10 cellular contexts compared by ENCODE assay signal in the genomic region with DNA sequence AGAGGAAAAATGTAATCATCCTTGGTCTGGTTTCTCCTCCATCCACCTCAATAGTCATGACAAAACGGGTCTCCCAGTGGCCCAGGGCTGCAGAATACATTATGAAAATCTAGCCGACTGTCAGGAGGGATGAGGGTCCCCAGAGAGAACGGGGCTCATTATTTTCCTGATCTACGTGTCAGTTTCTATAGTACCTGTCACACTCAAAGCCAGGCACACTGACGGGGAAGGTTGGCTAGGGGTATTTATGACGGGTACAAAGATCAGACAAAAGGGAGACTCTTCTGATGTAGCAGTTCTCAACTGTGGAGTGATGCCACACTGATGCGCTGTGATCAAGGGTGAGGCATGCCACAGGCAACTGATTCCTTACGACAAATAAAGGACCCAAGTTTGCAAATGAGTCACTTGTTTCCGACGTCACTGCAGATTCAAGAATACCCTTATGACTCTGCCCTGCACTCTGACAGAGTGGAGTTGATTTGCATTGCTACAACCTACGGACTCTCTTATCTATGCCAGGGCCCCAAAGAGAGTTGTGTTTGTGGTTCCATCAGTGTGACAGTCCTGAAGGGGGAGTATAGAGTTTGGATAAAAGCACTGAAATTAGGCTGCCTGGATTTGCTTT.
DNase-seq lines count a peak whose midpoint lies in the region; ATAC-seq, FAIRE-seq and TF ChIP-seq lines count a peak whose summit lies in the region.
"Had no signal": no experiment of that assay in that cellular context is flagged by ENCODE, and none has a peak within 500 bp of the region (broad histone marks: within the 10 kb centered on the region; RNA-seq: fewer than 3 reads in every experiment).

No MANE protein-coding gene starts in this region.

- DNase-seq in small intestine = peak; percentile 13
- no peak for DNase-seq in mesothelial cell of epicardium (ENCODE audit: low spot score in 2 of 2, unreplicated experiment in 2 of 2)
- no peak for DNase-seq in erythroblast (lab: John Stamatoyannopoulos, UW)
- DNase-seq in right cardiac atrium = no peak
- DNase-seq: PC-9 had no signal

- intact Hi-C loops in right cardiac atrium (cut with DNase I) = no loop called here

- peak; percentile 89 for ATAC-seq in GM19023 (IDR thresholded peaks at IDR 0.05; ENCODE audit: unreplicated experiment)
- peak; percentile 72 for ATAC-seq in GM21737 (IDR thresholded peaks at IDR 0.05; ENCODE audit: unreplicated experiment)
- ATAC-seq in HG03575 (IDR thresholded peaks at IDR 0.05; ENCODE audit: extremely low read depth, insufficient number of reproducible peaks, low FRiP score, unreplicated experiment) = peak; percentile 69
- no peak for ATAC-seq in right cardiac atrium
- ATAC-seq: HCT116 had no signal

- TF ChIP-seq CTCF in mesothelial cell of epicardium (IDR thresholded peaks at IDR 0.05; ENCODE audit: unreplicated experiment) = no peak

- H3K27me3 ChIP-seq in small intestine (ENCODE audit: control insufficient read depth in 2 of 2, insufficient read depth in 2 of 2, low read length in 2 of 2) = no peaks in the 10 kb centered on the region
- H3K27me3 ChIP-seq in right cardiac atrium (ENCODE audit: control insufficient read depth, insufficient read depth) = no peaks in the 10 kb centered on the region

- 30 to 57% (median 45%) methylated on average over 11 of the region's 11 CpGs for WGBS in small intestine, 3 donors
- WGBS in right cardiac atrium = 79% methylated on average over 11 of the region's 11 CpGs

- no peak for FAIRE-seq in small intestine (lab: Jason Lieb, UNC)
- FAIRE-seq: keratinocyte had no signal

- H3K36me3 ChIP-seq in small intestine (ENCODE audit: control insufficient read depth in 2 of 2, insufficient read depth in 2 of 2, low read length in 2 of 2) = no peaks in the 10 kb centered on the region

- H3K4me1 Mint-ChIP-seq in mesothelial cell of epicardium = peaks cover 14% of the 10 kb centered on the region

- H3K27ac ChIP-seq in small intestine (ENCODE audit: low read depth in 1 of 2, low read length in 1 of 2) (no peak overlapping the region), right cardiac atrium (ENCODE audit: low read length) (no peak overlapping the region)
- H3K27ac ChIP-seq: PC-9 had no signal

- no peak overlapping the region for H3K4me3 Mint-ChIP-seq in mesothelial cell of epicardium

- no peaks in the 10 kb centered on the region for H3K36me3 Mint-ChIP-seq in mesothelial cell of epicardium

- no peak overlapping the region for H3K27ac Mint-ChIP-seq in mesothelial cell of epicardium

- H3K9me3 ChIP-seq in small intestine (ENCODE audit: control insufficient read depth, low read depth) = no peaks in the 10 kb centered on the region
- no peaks in the 10 kb centered on the region for H3K9me3 ChIP-seq in right cardiac atrium (ENCODE audit: control insufficient read depth, low read length)

- H3K4me3 ChIP-seq in small intestine (ENCODE audit: low read depth in 1 of 2, low read length in 2 of 2) (no peak overlapping the region), right cardiac atrium (ENCODE audit: low read length) (no peak overlapping the region)
- H3K4me3 ChIP-seq: PC-9 had no signal

- peaks cover 30% of the 10 kb centered on the region for H3K27me3 Mint-ChIP-seq in mesothelial cell of epicardium (ENCODE audit: low read depth)

- TF ChIP-seq POLR2A in erythroblast (IDR thresholded peaks at IDR 0.05; ENCODE audit: low read length) = no peak

- H3K9me3 Mint-ChIP-seq in mesothelial cell of epicardium = no peaks in the 10 kb centered on the region

- H3K4me1 ChIP-seq in small intestine (ENCODE audit: control insufficient read depth in 2 of 2, insufficient read depth in 1 of 2, low read depth in 1 of 2, low read length in 1 of 2) (no peaks in the 10 kb centered on the region), right cardiac atrium (ENCODE audit: control insufficient read depth, insufficient read depth, low read length) (no peaks in the 10 kb centered on the region)

Comparison
In these comparisons a context has a peak if more than half of its experiments do, and no peak if none do; other contexts are left out.
1. ATAC-seq: peak in GM19023 (single experiment), GM21737 (single experiment) and HG03575 (single experiment); none in right cardiac atrium (0 of 2).